In genomic region chr14:72545411-72546311, GRCh38 we compare ENCODE assay signal across 15 cellular contexts.
DNase-seq lines count a peak whose midpoint lies in the region; TF ChIP-seq lines count a peak whose summit lies in the region.
"Had no signal": no experiment of that assay in that cellular context is flagged by ENCODE, and none has a peak within 500 bp of the region (broad histone marks: within the 10 kb centered on the region; RNA-seq: fewer than 3 reads in every experiment).

No MANE protein-coding gene starts in this region.

- no peaks in the 10 kb centered on the region for H3K9me3 Mint-ChIP-seq in endodermal cell
- H3K9me3 Mint-ChIP-seq: activated naive CD4-positive, alpha-beta T cell treated with anti-CD3 and anti-CD28 coated beads, Interleukin-2, amount 50 U/mL, for 72 hours had no signal

- no peak overlapping the region for H3K27ac Mint-ChIP-seq in endodermal cell

- H3K4me3 Mint-ChIP-seq in endodermal cell, result no peak overlapping the region

- H3K9me3 ChIP-seq in endodermal cell (ENCODE audit: control insufficient read depth, low read length) (no peaks in the 10 kb centered on the region), osteoblast (ENCODE audit: low read depth, low read length) (no peaks in the 10 kb centered on the region)

- H4K20me1 ChIP-seq in osteoblast (ENCODE audit: insufficient read depth, low read length), result no peaks in the 10 kb centered on the region

- H3K4me1 ChIP-seq in endodermal cell (ENCODE audit: control insufficient read depth, insufficient read depth, low read length) (no peaks in the 10 kb centered on the region), osteoblast (ENCODE audit: insufficient read depth, low read length) (peaks cover 10% of the 10 kb centered on the region)

- peak; percentile 29 for DNase-seq in Daoy (ENCODE audit: low read depth)
- peak; percentile 70 for DNase-seq in M059J (ENCODE audit: low read depth)
- DNase-seq in endodermal cell, result peak; percentile 48
- peak; percentile 57 for DNase-seq in osteoblast (ENCODE audit: insufficient read length, low spot score, missing footprints)
- no peak for DNase-seq in GM10266 (ENCODE audit: extremely low spot score)
- no peak for DNase-seq in AML-193 (lab: John Stamatoyannopoulos, UW)
- no peak for DNase-seq in activated CD4-positive, alpha-beta T cell treated with anti-CD3 and anti-CD28 coated beads, Interleukin-2, amount 50 U/mL, for 4 hours
- no peak for DNase-seq in cerebellum (ENCODE audit: low spot score)
- DNase-seq: GF-D8; KG1; mesenchymal stem cell; NCI-H187 treated with DMSO at 0.1 percent for 48 hours; stimulated activated CD4-positive, alpha-beta T cell treated with anti-CD3 and anti-CD28 coated beads, Interleukin-4, amount 100 ng/mL, for 4 hours had no signal

- H3K36me3 ChIP-seq in endodermal cell (ENCODE audit: control insufficient read depth, insufficient read depth, low read length) (no peaks in the 10 kb centered on the region), osteoblast (ENCODE audit: insufficient read depth, low read length) (no peaks in the 10 kb centered on the region)

- peaks cover 7% of the 10 kb centered on the region for H3K4me1 Mint-ChIP-seq in endodermal cell

- H3K79me2 ChIP-seq in osteoblast (ENCODE audit: insufficient read depth, low read length), result no peaks in the 10 kb centered on the region

- WGBS in endodermal cell (ENCODE audit: insufficient coverage in 1 of 2, insufficient read length in 1 of 2), 2 experiments, result 89 to 97% methylated on average over 8 to 13 of the region's 13 CpGs

- no peak overlapping the region for H3K4me3 ChIP-seq in endodermal cell (ENCODE audit: low read length)
- no peak overlapping the region for H3K4me3 ChIP-seq in osteoblast (ENCODE audit: insufficient read depth, low read length)

- no peak overlapping the region for H3K9ac ChIP-seq in endodermal cell (ENCODE audit: extremely low read depth, low read length, poor library complexity, severe bottlenecking)

- H3K4me2 ChIP-seq in osteoblast (ENCODE audit: insufficient read depth, low read length), result no peak overlapping the region

- TF ChIP-seq CTCF in endodermal cell (conservative IDR thresholded peaks at IDR 0.05), result no peak
- no peak for TF ChIP-seq CTCF in osteoblast (IDR thresholded peaks at IDR 0.05; ENCODE audit: extremely low read depth, low read depth, low read length)
- no peak for TF ChIP-seq CTCF in GM10266 (IDR thresholded peaks at IDR 0.05; ENCODE audit: control insufficient read depth, insufficient read depth, low read depth, missing control alignments)

- no peaks in the 10 kb centered on the region for H3K36me3 Mint-ChIP-seq in endodermal cell (ENCODE audit: low read depth)
- H3K36me3 Mint-ChIP-seq: activated naive CD4-positive, alpha-beta T cell treated with anti-CD3 and anti-CD28 coated beads, Interleukin-2, amount 50 U/mL, for 72 hours had no signal

- H3K27me3 ChIP-seq in endodermal cell (ENCODE audit: control insufficient read depth, insufficient read depth, low read length, poor library complexity, severe bottlenecking) (no peaks in the 10 kb centered on the region), osteoblast (ENCODE audit: insufficient read depth, low read length) (no peaks in the 10 kb centered on the region)

- H3K27ac ChIP-seq in endodermal cell (ENCODE audit: low read depth, low read length) (peak overlapping the region; percentile 17), osteoblast (ENCODE audit: low read depth, low read length) (no peak overlapping the region)
- H3K27ac ChIP-seq: VCaP had no signal

- no peaks in the 10 kb centered on the region for H3K27me3 Mint-ChIP-seq in endodermal cell (ENCODE audit: insufficient read depth)

- no peak overlapping the region for H2AFZ ChIP-seq in osteoblast (ENCODE audit: low read length)

Comparison
In these comparisons a context has a peak if more than half of its experiments do, and no peak if none do; other contexts are left out.
1. DNase-seq: peak in Daoy (single experiment), M059J (single experiment), endodermal cell (single experiment) and osteoblast (single experiment); none in GM10266 (single experiment), AML-193 (0 of 2), activated CD4-positive, alpha-beta T cell treated with anti-CD3 and anti-CD28 coated beads, Interleukin-2, amount 50 U/mL, for 4 hours (0 of 2) and cerebellum (single experiment).